Comparison of ENCODE assay signal across 15 cellular contexts in the genomic region with DNA sequence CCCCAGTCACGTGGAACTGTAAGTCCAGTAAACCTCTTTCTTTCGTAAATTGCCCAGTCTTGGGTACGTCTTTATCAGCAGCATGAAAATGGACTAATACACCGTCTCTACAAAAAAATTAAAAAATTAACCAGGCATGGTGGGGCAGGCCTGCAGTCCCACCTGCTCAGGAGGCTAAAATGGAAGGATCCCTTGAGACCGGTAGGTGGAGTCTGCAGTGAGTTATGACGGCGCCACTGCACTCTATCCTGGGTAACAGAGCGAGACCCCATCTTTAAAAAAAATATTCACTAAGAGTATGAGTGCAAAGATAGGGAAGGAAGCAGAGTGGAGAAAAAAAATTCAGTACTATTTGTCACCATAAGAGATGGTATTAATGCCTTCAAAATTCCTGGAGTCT. TPM values are rescaled to one million over a fixed set of nuclear protein-coding genes. Genes with fewer than 3 reads are reported as not detected.
DNase-seq lines count a peak whose midpoint lies in the region; ATAC-seq and TF ChIP-seq lines count a peak whose summit lies in the region.
"Had no signal": no experiment of that assay in that cellular context is flagged by ENCODE, and none has a peak within 500 bp of the region (broad histone marks: within the 10 kb centered on the region; RNA-seq: fewer than 3 reads in every experiment).

No MANE protein-coding gene starts in this region.

- TF ChIP-seq CTCF in 22Rv1 (IDR thresholded peaks at IDR 0.05) (no peak), WTC11 (IDR thresholded peaks at IDR 0.05) (no peak)

- H3K27ac ChIP-seq in 22Rv1 = peak overlapping the region; percentile 6; the same call in 1 of the 2 replicates
- no peak overlapping the region for H3K27ac ChIP-seq in CD4-positive, alpha-beta memory T cell (ENCODE audit: low read depth, low read length)
- no peak overlapping the region for H3K27ac ChIP-seq in caudate nucleus (ENCODE audit: low read depth, low read length)
- H3K27ac ChIP-seq: C4-2B, Peyer's patch, SJSA1 had no signal

- H3K36me3 ChIP-seq in CD4-positive, alpha-beta memory T cell (ENCODE audit: insufficient read depth, low read length) = peaks cover 12% of the 10 kb centered on the region
- peaks cover 5% of the 10 kb centered on the region for H3K36me3 ChIP-seq in H7 (replicated peaks; ENCODE audit: control insufficient read depth, insufficient read depth, low read length)

- peaks cover 11% of the 10 kb centered on the region for H3K4me1 ChIP-seq in CD4-positive, alpha-beta memory T cell (ENCODE audit: insufficient read depth, low read length)
- H3K4me1 ChIP-seq: Peyer's patch had no signal

- no peaks in the 10 kb centered on the region for H3K27me3 Mint-ChIP-seq in CD4-positive, alpha-beta memory T cell
- no peaks in the 10 kb centered on the region for H3K27me3 Mint-ChIP-seq in WTC11 (ENCODE audit: low read depth)
- no peaks in the 10 kb centered on the region for H3K27me3 Mint-ChIP-seq in memory B cell

- intact Hi-C loops in CD4-positive, alpha-beta memory T cell (cut with micrococcal nuclease) = loop anchor here (10.0 kb wide), 1 partner anchor 54 kb away; the partner anchor contains the start of gene ZNF592

- no peaks in the 10 kb centered on the region for H3K9me3 Mint-ChIP-seq in CD4-positive, alpha-beta memory T cell
- peaks cover 4% of the 10 kb centered on the region; the same call in 1 of the 2 replicates for H3K9me3 Mint-ChIP-seq in WTC11
- H3K9me3 Mint-ChIP-seq in memory B cell = peaks cover 1% of the 10 kb centered on the region

- POLR2A ChIA-PET in CD4-positive, alpha-beta memory T cell (lab: Charles Lee; ENCODE audit: partially characterized antibody) = interaction anchor here (0.6 kb wide), 1 partner anchor 35 kb away, joined by 3 read pairs; no protein-coding TSS in a partner anchor
- POLR2A ChIA-PET in WTC11 (lab: Charles Lee) (no interaction called here), HEK293T (lab: Yijun Ruan, JAX) (no interaction called here)

- no peak overlapping the region for H3K4me3 ChIP-seq in CD4-positive, alpha-beta memory T cell (ENCODE audit: low read length in 2 of 2)
- no peak overlapping the region for H3K4me3 ChIP-seq in H7 (ENCODE audit: insufficient read depth, low read depth, low read length)
- H3K4me3 ChIP-seq: Peyer's patch, SJSA1 had no signal

- H3K9me3 ChIP-seq in CD4-positive, alpha-beta memory T cell (ENCODE audit: control insufficient read depth in 1 of 2, low read length in 2 of 2) = no peaks in the 10 kb centered on the region
- H3K9me3 ChIP-seq: Peyer's patch, SJSA1 had no signal

- no peak overlapping the region for H3K4me3 Mint-ChIP-seq in CD4-positive, alpha-beta memory T cell
- H3K4me3 Mint-ChIP-seq in WTC11 (no peak overlapping the region), memory B cell (no peak overlapping the region)

- DNase-seq in CD4-positive, alpha-beta memory T cell = no peak
- DNase-seq in WTC11 (ENCODE audit: low spot score) (no peak), memory B cell (ENCODE audit: low spot score in 2 of 2) (no peak), H7 (no peak), H4 (ENCODE audit: low spot score) (no peak), caudate nucleus (lab: John Stamatoyannopoulos, UW) (no peak), HEK293T (ENCODE audit: extremely low spot score) (no peak)
- DNase-seq: COR-L47, EL, NCI-H1105, NCI-H2081 treated with DMSO at 0.1 percent for 48 hours, Peyer's patch had no signal

- H3K4me1 Mint-ChIP-seq in CD4-positive, alpha-beta memory T cell = peaks cover 13 to 24% (median 19%) of the 10 kb centered on the region in 4 donors
- H3K4me1 Mint-ChIP-seq in WTC11 = no peaks in the 10 kb centered on the region
- peaks cover 16% of the 10 kb centered on the region for H3K4me1 Mint-ChIP-seq in memory B cell

- peak overlapping the region in 5 of 7 donors; percentile 16 to 51 (median 32) for H3K27ac Mint-ChIP-seq in CD4-positive, alpha-beta memory T cell
- H3K27ac Mint-ChIP-seq in WTC11 = peak overlapping the region; percentile 57
- no peak overlapping the region for H3K27ac Mint-ChIP-seq in memory B cell

- CTCF ChIA-PET in CD4-positive, alpha-beta memory T cell (lab: Charles Lee; ENCODE audit: partially characterized antibody) = interaction anchor here (2.3 kb wide), 1 partner anchor 17 kb away, joined by 6 read pairs; no protein-coding TSS in a partner anchor
- CTCF ChIA-PET in WTC11 (lab: Charles Lee) = no interaction called here
- CTCF ChIA-PET in HEK293T (lab: Yijun Ruan, JAX) = no interaction called here

- H3K27me3 ChIP-seq in CD4-positive, alpha-beta memory T cell (ENCODE audit: insufficient read depth, low read length) = no peaks in the 10 kb centered on the region
- no peaks in the 10 kb centered on the region for H3K27me3 ChIP-seq in H7 (ENCODE audit: control insufficient read depth, insufficient read depth, low read length)
- H3K27me3 ChIP-seq: Peyer's patch, SJSA1 had no signal

- ATAC-seq in WTC11 (no peak), memory B cell (ENCODE audit: low read depth) (peak; percentile 75)

- peaks cover 34 to 36% of the 10 kb centered on the region in 2 donors for H3K36me3 Mint-ChIP-seq in CD4-positive, alpha-beta memory T cell
- H3K36me3 Mint-ChIP-seq in WTC11 (peaks cover 50% of the 10 kb centered on the region), memory B cell (peaks cover 15% of the 10 kb centered on the region)

TF ChIP-seq in WTC11, 78 proteins besides CTCF, POLR2A, EP300 and RAD21 (continues in another document):
- TF ChIP-seq, protein P1, sequence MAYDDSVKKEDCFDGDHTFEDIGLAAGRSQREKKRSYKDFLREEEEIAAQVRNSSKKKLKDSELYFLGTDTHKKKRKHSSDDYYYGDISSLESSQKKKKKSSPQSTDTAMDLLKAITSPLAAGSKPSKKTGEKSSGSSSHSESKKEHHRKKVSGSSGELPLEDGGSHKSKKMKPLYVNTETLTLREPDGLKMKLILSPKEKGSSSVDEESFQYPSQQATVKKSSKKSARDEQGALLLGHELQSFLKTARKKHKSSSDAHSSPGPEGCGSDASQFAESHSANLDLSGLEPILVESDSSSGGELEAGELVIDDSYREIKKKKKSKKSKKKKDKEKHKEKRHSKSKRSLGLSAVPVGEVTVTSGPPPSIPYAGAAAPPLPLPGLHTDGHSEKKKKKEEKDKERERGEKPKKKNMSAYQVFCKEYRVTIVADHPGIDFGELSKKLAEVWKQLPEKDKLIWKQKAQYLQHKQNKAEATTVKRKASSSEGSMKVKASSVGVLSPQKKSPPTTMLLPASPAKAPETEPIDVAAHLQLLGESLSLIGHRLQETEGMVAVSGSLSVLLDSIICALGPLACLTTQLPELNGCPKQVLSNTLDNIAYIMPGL (CRISPR knock-in tag; IDR thresholded peaks at IDR 0.05) = no peak
- TF ChIP-seq USF1 (CRISPR knock-in tag; IDR thresholded peaks at IDR 0.05) = no peak
- TF ChIP-seq TEAD4 (CRISPR knock-in tag; IDR thresholded peaks at IDR 0.05) = no peak
- no peak for TF ChIP-seq OVOL2 (CRISPR knock-in tag; IDR thresholded peaks at IDR 0.05; ENCODE audit: borderline replicate concordance)

TF ChIP-seq in HEK293T, 16 proteins besides CTCF, POLR2A, EP300 and RAD21:
- TF ChIP-seq FOXM1 (IDR thresholded peaks at IDR 0.05; ENCODE audit: borderline replicate concordance) (no peak), FOXK2 (IDR thresholded peaks at IDR 0.05) (no peak), FOXA1 (IDR thresholded peaks at IDR 0.05) (no peak)
TF ChIP-seq in HEK293T: peak in this region for 0.

RNA-seq across cellular contexts. Expression of gene SEC11A, which starts 25.6 kb away (rescaled TPM):
- 10 to 100 TPM; 85.0 to 86.8 TPM for total RNA-seq in CD4-positive, alpha-beta memory T cell
- polyA plus RNA-seq in CD4-positive, alpha-beta memory T cell = 100 to 1,000 TPM; 129 to 168 TPM
- 214 to 228 TPM (median 217 TPM) in 3 replicates for total RNA-seq in WTC11 (2021)
- total RNA-seq in H7 (2014; rRNA removed; shearing (Covaris generic)) = 153 and 187 TPM in 2 replicates
- 186 and 244 TPM in 2 replicates for total RNA-seq in H4 (2014; rRNA removed; shearing (Covaris generic))

RNA-seq across cellular contexts. Expression of gene NMB, which starts 32.3 kb away (rescaled TPM):
- total RNA-seq in CD4-positive, alpha-beta memory T cell = 1 to 10 TPM; 2.4 to 2.5 TPM
- 1 to 10 TPM; 4.0 to 4.1 TPM for polyA plus RNA-seq in CD4-positive, alpha-beta memory T cell
- total RNA-seq in WTC11 (2021) = 14.9 to 16.2 TPM (median 15.3 TPM) in 3 replicates
- 13.5 and 19.4 TPM in 2 replicates for total RNA-seq in H7 (2014; rRNA removed; shearing (Covaris generic))
- total RNA-seq in H4 (2014; rRNA removed; shearing (Covaris generic)) = 11.3 and 28.5 TPM in 2 replicates

RNA-seq across cellular contexts. Expression of gene WDR73, which starts 36.3 kb away (rescaled TPM):
- total RNA-seq in CD4-positive, alpha-beta memory T cell = 10 to 100 TPM; 39.4 to 42.5 TPM
- polyA plus RNA-seq in CD4-positive, alpha-beta memory T cell = 10 to 100 TPM; 13.3 to 18.4 TPM
- 21.2 to 22.6 TPM (median 21.4 TPM) in 3 replicates for total RNA-seq in WTC11 (2021)
- total RNA-seq in H7 (2014; rRNA removed; shearing (Covaris generic)) = 13.6 and 17.7 TPM in 2 replicates
- 17.9 and 27.1 TPM in 2 replicates for total RNA-seq in H4 (2014; rRNA removed; shearing (Covaris generic))

RNA-seq across cellular contexts. Expression of gene ZNF592, which starts 58.0 kb away (rescaled TPM):
- 10 to 100 TPM; 40.8 to 42.6 TPM for total RNA-seq in CD4-positive, alpha-beta memory T cell
- polyA plus RNA-seq in CD4-positive, alpha-beta memory T cell = 10 to 100 TPM in 1 of 2 donors, 1 to 10 TPM in 1; 1.7 to 13.5 TPM
- 26.7 to 28.0 TPM (median 27.6 TPM) in 3 replicates for total RNA-seq in WTC11 (2021)
- total RNA-seq in H7 (2014; rRNA removed; shearing (Covaris generic)) = 17.0 and 17.6 TPM in 2 replicates
- total RNA-seq in H4 (2014; rRNA removed; shearing (Covaris generic)) = 3.9 and 6.1 TPM in 2 replicates
